9 cellular contexts compared by ENCODE assay signal in genomic region chr17:42517516-42517915, GRCh38. TPM values are rescaled to one million over a fixed set of nuclear protein-coding genes. Genes with fewer than 3 reads are reported as not detected.
DNase-seq lines count a peak whose midpoint lies in the region; ATAC-seq and TF ChIP-seq lines count a peak whose summit lies in the region.
"Had no signal": no experiment of that assay in that cellular context is flagged by ENCODE, and none has a peak within 500 bp of the region (broad histone marks: within the 10 kb centered on the region; RNA-seq: fewer than 3 reads in every experiment).

No MANE protein-coding gene starts in this region.

- peak overlapping the region in 2 of 3 experiments; percentile 6 to 46 for H3K4me3 Mint-ChIP-seq in nephron
- H3K4me3 Mint-ChIP-seq: IgD-negative memory B cell had no signal

- H3K36me3 Mint-ChIP-seq in nephron (ENCODE audit: low read depth), result peaks cover 11% of the 10 kb centered on the region

- no peak overlapping the region for H3K4me3 ChIP-seq in Peyer's patch
- H3K4me3 ChIP-seq in esophagus squamous epithelium, result no peak overlapping the region

- no peaks in the 10 kb centered on the region for H3K9me3 Mint-ChIP-seq in nephron
- H3K9me3 Mint-ChIP-seq: IgD-negative memory B cell had no signal

- WGBS in esophagus squamous epithelium, 2 donors, result 8 to 9% methylated on average over 8 of the region's 9 CpGs

- H3K4me1 Mint-ChIP-seq in nephron, result peaks cover 69% of the 10 kb centered on the region

- intact Hi-C loops in esophagus squamous epithelium (cut with DNase I), result loop anchor here (5.0 to 10.0 kb wide), 2 partner anchors 93 to 195 kb away; partner anchors contain the start of gene CAVIN1

- no peak for ATAC-seq in GM19351 (IDR thresholded peaks at IDR 0.05; ENCODE audit: unreplicated experiment)

- H3K27me3 Mint-ChIP-seq in nephron (ENCODE audit: low read depth), result no peaks in the 10 kb centered on the region
- H3K27me3 Mint-ChIP-seq: IgD-negative memory B cell had no signal

- H3K27ac ChIP-seq in C4-2B (no peak overlapping the region), Peyer's patch (peak overlapping the region; percentile 68 to 95 (median 86)), esophagus squamous epithelium (peak overlapping the region; percentile 79 to 97 (median 91))

- TF ChIP-seq CTCF in C4-2B (conservative IDR thresholded peaks at IDR 0.05) (peak; percentile 98), Peyer's patch (IDR thresholded peaks at IDR 0.05) (peak; percentile 93 to 98 (median 94)), esophagus squamous epithelium (IDR thresholded peaks at IDR 0.05) (peak; percentile 91 to 97 (median 94)), nephron (IDR thresholded peaks at IDR 0.05; ENCODE audit: unreplicated experiment in 3 of 3) (peak; percentile 87 to 89 (median 87))

- H3K27me3 ChIP-seq in Peyer's patch (no peaks in the 10 kb centered on the region), esophagus squamous epithelium (no peaks in the 10 kb centered on the region)

- peaks cover 0 to 57% (median 15%) of the 10 kb centered on the region in 4 donors for H3K4me1 ChIP-seq in Peyer's patch
- H3K4me1 ChIP-seq in esophagus squamous epithelium, result peaks cover 36 to 79% (median 63%) of the 10 kb centered on the region in 3 donors

- no peaks in the 10 kb centered on the region for H3K9me3 ChIP-seq in Peyer's patch
- H3K9me3 ChIP-seq in esophagus squamous epithelium, result no peaks in the 10 kb centered on the region

- DNase-seq in HK-2 (ENCODE audit: unreplicated experiment), result peak; percentile 93
- DNase-seq in Peyer's patch, result peak; percentile 82 to 95 (median 89)
- peak; percentile 90 to 93 for DNase-seq in activated T-cell treated with anti-CD3 and anti-CD28 coated beads, Interleukin-2, amount 50 U/mL, for 48 hours
- DNase-seq in esophagus squamous epithelium (lab: John Stamatoyannopoulos, UW), result no peak
- peak; percentile 52 to 84 (median 77) for DNase-seq in stimulated activated naive CD4-positive, alpha-beta T cell (lab: John Stamatoyannopoulos, UW)

- TF ChIP-seq POLR2A in Peyer's patch (IDR thresholded peaks at IDR 0.05), result peak in 1 of 2 donors; percentile 18
- TF ChIP-seq POLR2A in esophagus squamous epithelium (IDR thresholded peaks at IDR 0.05), result peak in 1 of 4 donors; percentile 18

- peak overlapping the region; percentile 99 to 100 (median 100) for H3K27ac Mint-ChIP-seq in nephron
- H3K27ac Mint-ChIP-seq: IgD-negative memory B cell had no signal

- H3K36me3 ChIP-seq in Peyer's patch, result peaks cover 0 to 38% (median 0%) of the 10 kb centered on the region in 3 donors
- peaks cover 0 to 56% (median 19%) of the 10 kb centered on the region in 3 donors for H3K36me3 ChIP-seq in esophagus squamous epithelium

RNA-seq across cellular contexts. Expression of gene NAGLU, which starts 18.5 kb away (rescaled TPM):
- total RNA-seq in Peyer's patch (10 to 100 TPM; 12.4 to 79.2 (median 62.7) TPM), esophagus squamous epithelium (10 to 100 TPM; 19.2 to 39.0 (median 26.5) TPM)

RNA-seq across cellular contexts. Expression of gene HSD17B1, which starts 35.2 kb away (rescaled TPM):
- total RNA-seq in Peyer's patch, result 1 to 10 TPM in 2 of 4 donors, under 1 TPM in 1, not detected in 1; 0.94 to 3.9 (median 1.7) TPM
- 10 to 100 TPM in 1 of 4 donors, 1 to 10 TPM in 3; 3.0 to 11.8 (median 6.6) TPM for total RNA-seq in esophagus squamous epithelium

RNA-seq across cellular contexts. Expression of gene COASY, which starts 44.4 kb away (rescaled TPM):
- total RNA-seq in Peyer's patch, result 10 to 100 TPM; 42.1 to 95.4 (median 80.2) TPM
- 10 to 100 TPM; 34.1 to 52.2 (median 46.5) TPM for total RNA-seq in esophagus squamous epithelium

RNA-seq across cellular contexts. Expression of gene MLX, which starts 49.4 kb away (rescaled TPM):
- 100 to 1,000 TPM in 3 of 4 donors, 10 to 100 TPM in 1; 65.2 to 180 (median 133) TPM for total RNA-seq in Peyer's patch
- 10 to 100 TPM; 34.0 to 47.9 (median 39.9) TPM for total RNA-seq in esophagus squamous epithelium

RNA-seq across cellular contexts. Expression of gene ATP6V0A1, which starts 58.8 kb away (rescaled TPM):
- total RNA-seq in Peyer's patch, result 100 to 1,000 TPM; 121 to 251 (median 204) TPM
- 10 to 100 TPM; 35.9 to 62.7 (median 47.5) TPM for total RNA-seq in esophagus squamous epithelium
